Comparison of ENCODE assay signal across 32 cellular contexts in genomic region chr11:130924750-130925149, GRCh38.
"Had no signal": no experiment of that assay in that cellular context is flagged by ENCODE, and none has a peak within 500 bp of the region (broad histone marks: within the 10 kb centered on the region; RNA-seq: fewer than 3 reads in every experiment).

No MANE protein-coding gene starts in this region.

- ATAC-seq: activated naive CD4-positive, alpha-beta T cell treated with anti-CD3 and anti-CD28 coated beads, Interleukin-2, amount 50 U/mL, for 72 hours; body of pancreas; gastrocnemius medialis; left cardiac atrium; left ventricle myocardium superior; naive thymus-derived CD4-positive, alpha-beta T cell; pancreas; sciatic nerve; stimulated activated memory B cell treated with anti-CD40 and anti-IgM and Interleukin-4, amounts not matched to agents 10 μg/mL and 1 μg/mL and 100 μg/mL, for 72 hours; stimulated activated naive CD8-positive, alpha-beta T cell treated with anti-CD3 and anti-CD28 coated beads, Interleukin-15, amount 100 ng/mL, for 72 hours had no signal

- H3K9me3 ChIP-seq: adrenal gland, body of pancreas, gastrocnemius medialis, pancreas, prostate gland, uterus had no signal

- H3K4me3 ChIP-seq: adrenal gland, body of pancreas, cardiac muscle cell, coronary artery, dorsolateral prefrontal cortex, gastrocnemius medialis, pancreas, prostate gland, skin epidermis, uterus had no signal

- H3K9me3 Mint-ChIP-seq: activated CD4-positive, alpha-beta memory T cell treated with anti-CD3 and anti-CD28 coated beads for 36 hours; activated CD4-positive, alpha-beta T cell treated with anti-CD3 and anti-CD28 coated beads, Interleukin-2, amount 10 ng/mL, durations not matched to agents 24 days and 14 days; activated naive CD4-positive, alpha-beta T cell treated with anti-CD3 and anti-CD28 coated beads, Interleukin-2, amount 50 U/mL, for 72 hours; stimulated activated memory B cell treated with anti-CD40 and anti-IgM and Interleukin-4, amounts not matched to agents 10 μg/mL and 1 μg/mL and 100 μg/mL, for 72 hours; stimulated activated naive CD8-positive, alpha-beta T cell treated with anti-CD3 and anti-CD28 coated beads, Interleukin-15, amount 100 ng/mL, for 72 hours; type B pancreatic cell had no signal

- DNase-seq: activated CD4-positive, alpha-beta memory T cell treated with anti-CD3 and anti-CD28 coated beads for 36 hours; activated CD4-positive, alpha-beta T cell treated with anti-CD3 and anti-CD28 coated beads, Interleukin-2, amount 10 ng/mL, durations not matched to agents 24 days and 14 days; activated CD4-positive, CD25-positive, alpha-beta regulatory T cell treated with anti-CD3 and anti-CD28 coated beads, Interleukin-2, amount 50 U/mL, for 72 hours; activated naive CD4-positive, alpha-beta T cell; activated T-cell treated with anti-CD3 and anti-CD28 coated beads, Interleukin-2, amount 50 U/mL, for 48 hours; adrenal gland; aorta; body of pancreas; cerebellar nuclear complex; dorsolateral prefrontal cortex; effector memory CD4-positive, alpha-beta T cell; gastrocnemius medialis; glutamatergic neuron; left cardiac atrium; left ventricle myocardium superior; midbrain; naive thymus-derived CD4-positive, alpha-beta T cell; pancreas; retina; stimulated activated CD4-positive, alpha-beta T cell treated with anti-CD3 and anti-CD28 coated beads, Interleukin-4, amount 100 ng/mL, for 24 hours; stimulated activated naive CD8-positive, alpha-beta T cell treated with anti-CD3 and anti-CD28 coated beads, Interleukin-15, amount 100 ng/mL, for 72 hours; substantia nigra; uterus had no signal

- H3K36me3 ChIP-seq: adrenal gland, cardiac muscle cell, gastrocnemius medialis, pancreas, prostate gland, uterus had no signal

- H3K27me3 Mint-ChIP-seq: stimulated activated memory B cell treated with anti-CD40 and anti-IgM and Interleukin-4, amounts not matched to agents 10 μg/mL and 1 μg/mL and 100 μg/mL, for 72 hours had no signal

- H3K27ac ChIP-seq: adrenal gland, body of pancreas, cardiac muscle cell, coronary artery, dorsolateral prefrontal cortex, gastrocnemius medialis, pancreas, prostate gland, skin epidermis, uterus had no signal

- H3K4me1 ChIP-seq: adrenal gland, body of pancreas, gastrocnemius medialis, pancreas, prostate gland, uterus had no signal

- H3K4me1 Mint-ChIP-seq: stimulated activated naive CD8-positive, alpha-beta T cell treated with anti-CD3 and anti-CD28 coated beads, Interleukin-15, amount 100 ng/mL, for 72 hours had no signal

- H3K27me3 ChIP-seq: body of pancreas, cardiac muscle cell, dorsolateral prefrontal cortex, gastrocnemius medialis, pancreas, uterus had no signal

- H3K4me3 Mint-ChIP-seq: activated CD4-positive, alpha-beta memory T cell treated with anti-CD3 and anti-CD28 coated beads for 36 hours; activated CD4-positive, alpha-beta T cell treated with anti-CD3 and anti-CD28 coated beads, Interleukin-2, amount 10 ng/mL, durations not matched to agents 24 days and 14 days; stimulated activated memory B cell treated with anti-CD40 and anti-IgM and Interleukin-4, amounts not matched to agents 10 μg/mL and 1 μg/mL and 100 μg/mL, for 72 hours; stimulated activated naive CD8-positive, alpha-beta T cell treated with anti-CD3 and anti-CD28 coated beads, Interleukin-15, amount 100 ng/mL, for 72 hours; type B pancreatic cell had no signal

- H3K27ac Mint-ChIP-seq: activated CD4-positive, alpha-beta memory T cell treated with anti-CD3 and anti-CD28 coated beads for 36 hours; activated CD4-positive, alpha-beta T cell treated with anti-CD3 and anti-CD28 coated beads, Interleukin-2, amount 10 ng/mL, durations not matched to agents 24 days and 14 days; activated naive CD4-positive, alpha-beta T cell treated with anti-CD3 and anti-CD28 coated beads, Interleukin-2, amount 50 U/mL, for 72 hours; naive thymus-derived CD4-positive, alpha-beta T cell; stimulated activated memory B cell treated with anti-CD40 and anti-IgM and Interleukin-4, amounts not matched to agents 10 μg/mL and 1 μg/mL and 100 μg/mL, for 72 hours; type B pancreatic cell had no signal

- FAIRE-seq: islet of Langerhans, pancreas had no signal
